Comparison of ENCODE assay signal across 8 cellular contexts in the genomic region with DNA sequence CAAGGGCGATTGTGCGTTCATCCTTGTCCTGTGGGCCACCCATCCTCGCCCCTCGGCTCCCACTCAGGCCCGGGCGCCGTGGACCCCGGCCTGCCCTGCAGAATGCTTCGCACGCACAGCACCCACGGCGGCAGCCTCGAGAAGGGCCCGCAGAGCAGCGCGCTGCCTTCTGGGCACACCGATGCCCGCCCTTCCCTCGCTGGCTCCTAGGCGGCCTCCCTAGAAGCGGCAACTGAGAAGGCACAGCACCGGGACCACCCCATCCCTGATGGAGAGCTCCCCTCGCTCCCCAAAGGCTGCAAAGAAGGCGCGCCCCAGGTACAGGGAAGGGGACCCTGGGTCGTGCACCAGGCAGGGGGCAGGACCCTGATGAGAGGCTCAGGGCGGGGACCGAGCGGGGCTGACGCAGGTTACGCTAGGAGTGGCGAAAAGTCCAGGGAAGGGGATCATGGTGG. TPM values are rescaled to one million over a fixed set of nuclear protein-coding genes. Genes with fewer than 3 reads are reported as not detected.
A peak's percentile ranks its signal among the peaks of the same experiment; 100 is the strongest.
DNase-seq lines count a peak whose midpoint lies in the region; ATAC-seq lines count a peak whose summit lies in the region.

No MANE protein-coding gene starts in this region.

- peak overlapping the region; percentile 99 for H3K27ac ChIP-seq in skeletal muscle tissue (ENCODE audit: low read depth, low read length)

- intact Hi-C loops in left ventricle myocardium superior (cut with micrococcal nuclease) = loop anchor here (10.0 kb wide), 1 partner anchor 50 kb away; no protein-coding TSS in a partner anchor

- H3K27ac Mint-ChIP-seq in activated T-cell treated with anti-CD3 and anti-CD28 coated beads, Interleukin-2, amount 50 U/mL, for 72 hours = peak overlapping the region; percentile 52

- H3K36me3 ChIP-seq in skeletal muscle tissue (ENCODE audit: control insufficient read depth in 3 of 3, insufficient read depth in 3 of 3, low read length in 3 of 3) = peaks cover 0 to 8% (median 0%) of the 10 kb centered on the region in 3 donors

- DNase-seq in NCI-H1417 (lab: John Stamatoyannopoulos, UW) (peak in 2 of 3 experiments; percentile 30 to 53), NCI-H1417 treated with DMSO at 0.1 percent for 48 hours (lab: John Stamatoyannopoulos, UW) (no peak), left ventricle myocardium superior (peak; percentile 37), UCSD-AML1 (lab: John Stamatoyannopoulos, UW; ENCODE audit: unreplicated experiment) (no peak), KG1 (lab: John Stamatoyannopoulos, UW) (no peak), AML-193 (lab: John Stamatoyannopoulos, UW) (no peak)
- peak in 1 of 2 donors; percentile 43 for DNase-seq in activated T-cell treated with anti-CD3 and anti-CD28 coated beads, Interleukin-2, amount 50 U/mL, for 72 hours

- H3K4me3 ChIP-seq in skeletal muscle tissue (ENCODE audit: low read length in 3 of 3) = peak overlapping the region; percentile 88 to 98 (median 95)

- H3K27me3 ChIP-seq in skeletal muscle tissue (ENCODE audit: control insufficient read depth in 3 of 3, insufficient read depth in 3 of 3, low read length in 3 of 3) = no peaks in the 10 kb centered on the region

- no peaks in the 10 kb centered on the region for H3K9me3 ChIP-seq in skeletal muscle tissue (ENCODE audit: control insufficient read depth in 3 of 3, low read length in 3 of 3)

- no peaks in the 10 kb centered on the region for H3K27me3 Mint-ChIP-seq in activated T-cell treated with anti-CD3 and anti-CD28 coated beads, Interleukin-2, amount 50 U/mL, for 72 hours (ENCODE audit: low read depth)

- H3K9ac ChIP-seq in skeletal muscle tissue (ENCODE audit: low read depth in 1 of 3, low read length in 3 of 3) = peak overlapping the region; percentile 96 to 98 (median 98)

- no peaks in the 10 kb centered on the region for H3K9me3 Mint-ChIP-seq in activated T-cell treated with anti-CD3 and anti-CD28 coated beads, Interleukin-2, amount 50 U/mL, for 72 hours

- H3K4me3 Mint-ChIP-seq in activated T-cell treated with anti-CD3 and anti-CD28 coated beads, Interleukin-2, amount 50 U/mL, for 72 hours = peak overlapping the region; percentile 96 to 98

- H3K36me3 Mint-ChIP-seq in activated T-cell treated with anti-CD3 and anti-CD28 coated beads, Interleukin-2, amount 50 U/mL, for 72 hours (ENCODE audit: insufficient read depth in 2 of 2) = peaks cover 6 to 7% of the 10 kb centered on the region in 2 donors

- H3K4me1 ChIP-seq in skeletal muscle tissue (ENCODE audit: control insufficient read depth in 3 of 3, insufficient read depth in 3 of 3, low read length in 3 of 3) = peaks cover 60 to 75% (median 63%) of the 10 kb centered on the region in 3 donors

- peaks cover 80% of the 10 kb centered on the region for H3K4me1 Mint-ChIP-seq in activated T-cell treated with anti-CD3 and anti-CD28 coated beads, Interleukin-2, amount 50 U/mL, for 72 hours (ENCODE audit: low read depth)

- no peak for ATAC-seq in activated T-cell treated with anti-CD3 and anti-CD28 coated beads, Interleukin-2, amount 50 U/mL, for 72 hours (replicated peaks in 1 of 2)
- no peak for ATAC-seq in left ventricle myocardium superior

RNA-seq across cellular contexts. Expression of a gene that starts 1.0 kb away (rescaled TPM):
- total RNA-seq in activated T-cell treated with anti-CD3 and anti-CD28 coated beads, Interleukin-2, amount 50 U/mL, for 72 hours = 100 to 1,000 TPM; 336 to 373 TPM
- total RNA-seq in left ventricle myocardium superior (252 TPM), skeletal muscle tissue (67.3 TPM)

Comparison
In these comparisons a context has a peak if more than half of its experiments do, and no peak if none do; other contexts are left out.
1. DNase-seq: peak in NCI-H1417 (2 of 3) and left ventricle myocardium superior (single experiment); none in NCI-H1417 treated with DMSO at 0.1 percent for 48 hours (single experiment), UCSD-AML1 (single experiment), KG1 (single experiment) and AML-193 (0 of 2).